Comparison of ENCODE assay signal across 11 cellular contexts in the genomic region with DNA sequence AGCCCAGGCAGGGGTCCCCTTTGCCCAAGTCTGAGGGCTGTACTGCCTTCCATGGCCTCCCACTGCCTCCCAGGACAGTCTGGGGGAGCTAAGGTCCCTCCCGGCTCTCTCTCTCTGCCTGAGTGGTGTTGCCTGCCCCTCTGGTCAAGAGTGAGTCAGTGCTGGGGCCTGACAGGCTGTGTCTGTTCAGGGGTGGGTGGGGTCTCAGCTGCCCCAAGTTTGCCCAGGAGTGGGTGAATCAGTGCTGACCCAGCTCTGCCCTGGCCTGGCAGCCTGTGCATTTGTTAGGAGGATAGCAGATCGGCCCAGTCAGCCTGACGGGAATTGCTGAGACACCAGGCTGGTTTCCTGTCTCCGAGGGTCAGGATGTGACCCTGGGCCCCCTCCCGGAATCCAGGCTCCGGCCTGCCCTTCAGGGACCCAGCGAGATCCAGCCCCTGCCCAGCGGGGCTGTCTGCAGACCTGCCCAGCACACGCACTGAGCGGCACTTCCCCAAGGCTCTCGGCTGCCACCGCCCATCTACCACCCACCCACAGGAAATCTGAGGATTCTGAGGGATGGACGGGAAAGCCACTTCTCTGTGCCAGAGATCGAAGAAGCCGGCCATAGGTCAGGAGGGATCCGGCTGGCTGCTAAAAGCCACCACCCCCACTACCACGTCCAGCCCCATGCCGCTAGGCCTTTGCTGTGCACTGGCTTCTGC. TPM values are rescaled to one million over a fixed set of nuclear protein-coding genes. Genes with fewer than 3 reads are reported as not detected.
DNase-seq lines count a peak whose midpoint lies in the region; ATAC-seq and TF ChIP-seq lines count a peak whose summit lies in the region.
"Had no signal": no experiment of that assay in that cellular context is flagged by ENCODE, and none has a peak within 500 bp of the region (broad histone marks: within the 10 kb centered on the region; RNA-seq: fewer than 3 reads in every experiment).

No MANE protein-coding gene starts in this region.

- CTCF ChIA-PET in WTC11 (lab: Charles Lee): interaction anchor here (1.1 to 1.3 kb wide), 2 partner anchors 14 kb away, joined by 3 read pairs; no protein-coding TSS in a partner anchor
- CTCF ChIA-PET in CD8-positive, alpha-beta T cell (lab: Charles Lee): interaction anchor here (1.3 kb wide), 1 partner anchor 14 kb away, joined by 3 read pairs; no protein-coding TSS in a partner anchor

- no peaks in the 10 kb centered on the region for H3K9me3 ChIP-seq in cardiac muscle cell (ENCODE audit: low read depth)
- no peaks in the 10 kb centered on the region for H3K9me3 ChIP-seq in psoas muscle
- no peaks in the 10 kb centered on the region for H3K9me3 ChIP-seq in CD8-positive, alpha-beta T cell (ENCODE audit: low read length)

- H3K36me3 ChIP-seq in cardiac muscle cell (no peaks in the 10 kb centered on the region), psoas muscle (ENCODE audit: insufficient read depth in 1 of 2, low read depth in 1 of 2) (peaks cover 0 to 27% of the 10 kb centered on the region in 2 donors)
- no peaks in the 10 kb centered on the region for H3K36me3 ChIP-seq in CD8-positive, alpha-beta T cell (ENCODE audit: insufficient read depth, low read length)

- POLR2A ChIA-PET in WTC11 (lab: Charles Lee): interaction anchor here (0.5 kb wide), 1 partner anchor 19 kb away, joined by 3 read pairs; no protein-coding TSS in a partner anchor
- POLR2A ChIA-PET in CD8-positive, alpha-beta T cell (lab: Charles Lee): no interaction called here

- TF ChIP-seq CTCF in WTC11 (IDR thresholded peaks at IDR 0.05): no peak
- no peak for TF ChIP-seq CTCF in cardiac muscle cell (IDR thresholded peaks at IDR 0.05; ENCODE audit: low read depth, low read length)
- no peak for TF ChIP-seq CTCF in psoas muscle (IDR thresholded peaks at IDR 0.05)
- TF ChIP-seq CTCF in CD8-positive, alpha-beta T cell (IDR thresholded peaks at IDR 0.05): no peak

- no peak overlapping the region for H3K27ac Mint-ChIP-seq in WTC11
- no peak overlapping the region for H3K27ac Mint-ChIP-seq in CD8-positive, alpha-beta T cell

- H3K27ac ChIP-seq in cardiac muscle cell: peak overlapping the region; percentile 66
- H3K27ac ChIP-seq in psoas muscle: peak overlapping the region; percentile 72
- no peak overlapping the region for H3K27ac ChIP-seq in CD8-positive, alpha-beta T cell (ENCODE audit: low read depth, low read length)
- H3K27ac ChIP-seq: HL-60 had no signal

- H3K27me3 Mint-ChIP-seq in WTC11 (ENCODE audit: low read depth): no peaks in the 10 kb centered on the region
- no peaks in the 10 kb centered on the region for H3K27me3 Mint-ChIP-seq in CD8-positive, alpha-beta T cell (ENCODE audit: low read depth)

- no peaks in the 10 kb centered on the region for H3K36me3 Mint-ChIP-seq in WTC11
- H3K36me3 Mint-ChIP-seq in CD8-positive, alpha-beta T cell: peaks cover 11% of the 10 kb centered on the region

- intact Hi-C loops in psoas muscle (cut with DNase I): no loop called here
- intact Hi-C loops in CD8-positive, alpha-beta T cell (cut with DNase I, micrococcal nuclease): no loop called here

- H3K4me3 Mint-ChIP-seq in WTC11: no peak overlapping the region
- no peak overlapping the region for H3K4me3 Mint-ChIP-seq in CD8-positive, alpha-beta T cell

- 0 out of 2 replicates have a peak, but pooled peaks cover 2% of the 10 kb centered on the region for H3K4me1 Mint-ChIP-seq in WTC11
- peaks cover 2% of the 10 kb centered on the region for H3K4me1 Mint-ChIP-seq in CD8-positive, alpha-beta T cell (ENCODE audit: low read depth)

- WGBS in psoas muscle, 3 donors: 42 to 51% (median 48%) methylated on average over 18 of the region's 18 CpGs

- H3K4me3 ChIP-seq in cardiac muscle cell: no peak overlapping the region
- peak overlapping the region; percentile 30 for H3K4me3 ChIP-seq in psoas muscle
- no peak overlapping the region for H3K4me3 ChIP-seq in CD8-positive, alpha-beta T cell (ENCODE audit: low read depth, low read length)

- no peaks in the 10 kb centered on the region for H3K9me3 Mint-ChIP-seq in WTC11
- no peaks in the 10 kb centered on the region for H3K9me3 Mint-ChIP-seq in CD8-positive, alpha-beta T cell

- ATAC-seq in WTC11 (peak; percentile 46), psoas muscle (peak; percentile 62 to 80 (median 70))
- ATAC-seq in CD8-positive, alpha-beta T cell: no peak

- H3K4me1 ChIP-seq in cardiac muscle cell (ENCODE audit: low read depth) (peaks cover 34% of the 10 kb centered on the region), psoas muscle (peaks cover 18% of the 10 kb centered on the region)
- H3K4me1 ChIP-seq in CD8-positive, alpha-beta T cell (ENCODE audit: insufficient read depth, low read length): no peaks in the 10 kb centered on the region

- DNase-seq in CD1c-positive myeloid dendritic cell (ENCODE audit: extremely low spot score) (peak; percentile 95), WTC11 (ENCODE audit: low spot score) (no peak), cardiac muscle cell (ENCODE audit: low read depth in 1 of 2, low spot score in 1 of 2) (peak in 1 of 2 donors; percentile 94), psoas muscle (peak; percentile 85 to 90), NCI-H1417 treated with DMSO at 0.1 percent for 48 hours (lab: John Stamatoyannopoulos, UW) (no peak), SHP77 treated with DMSO at 0.1 percent for 48 hours (lab: John Stamatoyannopoulos, UW) (no peak), DMS53 treated with DMSO at 0.1 percent for 48 hours (lab: John Stamatoyannopoulos, UW; ENCODE audit: unreplicated experiment) (no peak)
- DNase-seq in CD8-positive, alpha-beta T cell: no peak
- DNase-seq: activated CD4-positive, alpha-beta T cell treated with anti-CD3 and anti-CD28 coated beads, Interleukin-2, amount 50 U/mL, for 48 hours; GDM1 had no signal

- no peaks in the 10 kb centered on the region for H3K27me3 ChIP-seq in cardiac muscle cell
- H3K27me3 ChIP-seq in psoas muscle (ENCODE audit: insufficient read depth in 3 of 3, low read length in 2 of 3): no peaks in the 10 kb centered on the region
- no peaks in the 10 kb centered on the region for H3K27me3 ChIP-seq in CD8-positive, alpha-beta T cell (ENCODE audit: insufficient read depth, low read length)

TF ChIP-seq in WTC11, 78 proteins besides CTCF, POLR2A, EP300 and RAD21 (continues in another document):
- TF ChIP-seq ESRRA (CRISPR knock-in tag; IDR thresholded peaks at IDR 0.05; ENCODE audit: borderline replicate concordance): no peak
- TF ChIP-seq NFYB (CRISPR knock-in tag; conservative IDR thresholded peaks at IDR 0.05; ENCODE audit: low read depth): no peak
- TF ChIP-seq TEAD4 (CRISPR knock-in tag; IDR thresholded peaks at IDR 0.05): no peak
- no peak for TF ChIP-seq SP1 (CRISPR knock-in tag; conservative IDR thresholded peaks at IDR 0.05)
- TF ChIP-seq, protein P1, sequence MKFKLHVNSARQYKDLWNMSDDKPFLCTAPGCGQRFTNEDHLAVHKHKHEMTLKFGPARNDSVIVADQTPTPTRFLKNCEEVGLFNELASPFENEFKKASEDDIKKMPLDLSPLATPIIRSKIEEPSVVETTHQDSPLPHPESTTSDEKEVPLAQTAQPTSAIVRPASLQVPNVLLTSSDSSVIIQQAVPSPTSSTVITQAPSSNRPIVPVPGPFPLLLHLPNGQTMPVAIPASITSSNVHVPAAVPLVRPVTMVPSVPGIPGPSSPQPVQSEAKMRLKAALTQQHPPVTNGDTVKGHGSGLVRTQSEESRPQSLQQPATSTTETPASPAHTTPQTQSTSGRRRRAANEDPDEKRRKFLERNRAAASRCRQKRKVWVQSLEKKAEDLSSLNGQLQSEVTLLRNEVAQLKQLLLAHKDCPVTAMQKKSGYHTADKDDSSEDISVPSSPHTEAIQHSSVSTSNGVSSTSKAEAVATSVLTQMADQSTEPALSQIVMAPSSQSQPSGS (CRISPR knock-in tag; IDR thresholded peaks at IDR 0.05; ENCODE audit: borderline replicate concordance, low read depth): no peak
- no peak for TF ChIP-seq ETV6 (CRISPR knock-in tag; IDR thresholded peaks at IDR 0.05)
- TF ChIP-seq, protein P2, sequence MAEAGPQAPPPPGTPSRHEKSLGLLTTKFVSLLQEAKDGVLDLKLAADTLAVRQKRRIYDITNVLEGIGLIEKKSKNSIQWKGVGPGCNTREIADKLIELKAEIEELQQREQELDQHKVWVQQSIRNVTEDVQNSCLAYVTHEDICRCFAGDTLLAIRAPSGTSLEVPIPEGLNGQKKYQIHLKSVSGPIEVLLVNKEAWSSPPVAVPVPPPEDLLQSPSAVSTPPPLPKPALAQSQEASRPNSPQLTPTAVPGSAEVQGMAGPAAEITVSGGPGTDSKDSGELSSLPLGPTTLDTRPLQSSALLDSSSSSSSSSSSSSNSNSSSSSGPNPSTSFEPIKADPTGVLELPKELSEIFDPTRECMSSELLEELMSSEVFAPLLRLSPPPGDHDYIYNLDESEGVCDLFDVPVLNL (CRISPR knock-in tag; IDR thresholded peaks at IDR 0.05; ENCODE audit: borderline replicate concordance, low read depth): no peak

RNA-seq across cellular contexts. Expression of a gene that starts 15.9 kb away (rescaled TPM):
- total RNA-seq in WTC11 (2021) (3.7 to 4.4 TPM (median 4.2 TPM) in 3 replicates), cardiac muscle cell (6.9 and 15.8 TPM in 2 replicates), psoas muscle (10 to 100 TPM; 31.7 to 80.4 (median 54.3) TPM)
- polyA plus RNA-seq in cardiac muscle cell (12.6 and 35.4 TPM in 2 replicates), psoas muscle (10 to 100 TPM; 22.1 to 78.1 (median 28.6) TPM)
- 1 to 10 TPM; 2.6 to 3.0 TPM for total RNA-seq in CD8-positive, alpha-beta T cell

RNA-seq across cellular contexts. Expression of a gene that starts 35.8 kb away (rescaled TPM):
- total RNA-seq in WTC11 (2021): 67.7 to 81.7 TPM (median 69.3 TPM) in 3 replicates
- 112 and 123 TPM in 2 replicates for total RNA-seq in cardiac muscle cell
- polyA plus RNA-seq in cardiac muscle cell: 78.3 and 111 TPM in 2 replicates
- 10 to 100 TPM; 39.7 to 61.9 (median 45.8) TPM for total RNA-seq in psoas muscle
- 10 to 100 TPM; 21.9 to 32.3 (median 29.8) TPM for polyA plus RNA-seq in psoas muscle
- total RNA-seq in CD8-positive, alpha-beta T cell: 10 to 100 TPM; 91.9 to 95.3 TPM

RNA-seq across cellular contexts. Expression of a gene that starts 38.9 kb away (rescaled TPM):
- total RNA-seq in WTC11 (2021): 27.5 to 34.9 TPM (median 34.4 TPM) in 3 replicates
- 174 and 175 TPM in 2 replicates for total RNA-seq in cardiac muscle cell
- 346 and 413 TPM in 2 replicates for polyA plus RNA-seq in cardiac muscle cell
- total RNA-seq in psoas muscle: 100 to 1,000 TPM; 369 to 854 (median 688) TPM
- 100 to 1,000 TPM; 310 to 845 (median 778) TPM for polyA plus RNA-seq in psoas muscle
- 10 to 100 TPM; 34.8 to 35.2 TPM for total RNA-seq in CD8-positive, alpha-beta T cell

RNA-seq across cellular contexts. Expression of a gene that starts 52.7 kb away (rescaled TPM):
- total RNA-seq in WTC11 (2021): 106 to 111 TPM (median 107 TPM) in 3 replicates
- total RNA-seq in cardiac muscle cell: 85.1 and 162 TPM in 2 replicates
- polyA plus RNA-seq in cardiac muscle cell: 139 and 193 TPM in 2 replicates
- total RNA-seq in psoas muscle: 10 to 100 TPM; 26.5 to 46.1 (median 42.9) TPM
- 10 to 100 TPM; 29.7 to 39.3 (median 31.5) TPM for polyA plus RNA-seq in psoas muscle
- total RNA-seq in CD8-positive, alpha-beta T cell: 100 to 1,000 TPM; 116 to 120 TPM

Comparison
In these comparisons a context has a peak if more than half of its experiments do, and no peak if none do; other contexts are left out.
1. DNase-seq: peak in CD1c-positive myeloid dendritic cell (single experiment) and psoas muscle (2 of 2); none in WTC11 (single experiment), NCI-H1417 treated with DMSO at 0.1 percent for 48 hours (single experiment), SHP77 treated with DMSO at 0.1 percent for 48 hours (single experiment), DMS53 treated with DMSO at 0.1 percent for 48 hours (single experiment) and CD8-positive, alpha-beta T cell (0 of 7).